ENCODE assay signal across 1 cellular context in the genomic region with DNA sequence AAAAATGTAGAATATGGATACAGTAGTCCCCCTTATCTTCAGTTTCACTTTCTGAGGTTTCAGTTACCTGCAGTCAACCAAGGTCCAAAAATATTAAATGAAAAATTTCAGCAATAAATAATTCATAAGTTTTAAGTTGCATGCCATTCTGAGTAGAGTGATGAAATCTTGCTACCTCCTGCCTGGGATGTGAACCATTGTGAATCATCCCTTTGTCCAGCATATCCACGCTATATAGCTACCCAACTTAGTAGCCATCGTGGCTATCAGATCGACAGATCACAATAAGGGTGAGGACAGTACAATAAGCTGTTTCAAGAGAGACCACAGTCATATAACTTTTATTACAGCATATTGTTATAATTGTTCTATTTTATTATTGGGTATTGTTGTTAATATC.
TF ChIP-seq lines count a peak whose summit lies in the region.

No MANE protein-coding gene starts in this region.

TF ChIP-seq in SK-N-SH, 30 proteins besides CTCF, POLR2A, EP300 and RAD21 (continued from another document):
- TF ChIP-seq, protein P1, sequence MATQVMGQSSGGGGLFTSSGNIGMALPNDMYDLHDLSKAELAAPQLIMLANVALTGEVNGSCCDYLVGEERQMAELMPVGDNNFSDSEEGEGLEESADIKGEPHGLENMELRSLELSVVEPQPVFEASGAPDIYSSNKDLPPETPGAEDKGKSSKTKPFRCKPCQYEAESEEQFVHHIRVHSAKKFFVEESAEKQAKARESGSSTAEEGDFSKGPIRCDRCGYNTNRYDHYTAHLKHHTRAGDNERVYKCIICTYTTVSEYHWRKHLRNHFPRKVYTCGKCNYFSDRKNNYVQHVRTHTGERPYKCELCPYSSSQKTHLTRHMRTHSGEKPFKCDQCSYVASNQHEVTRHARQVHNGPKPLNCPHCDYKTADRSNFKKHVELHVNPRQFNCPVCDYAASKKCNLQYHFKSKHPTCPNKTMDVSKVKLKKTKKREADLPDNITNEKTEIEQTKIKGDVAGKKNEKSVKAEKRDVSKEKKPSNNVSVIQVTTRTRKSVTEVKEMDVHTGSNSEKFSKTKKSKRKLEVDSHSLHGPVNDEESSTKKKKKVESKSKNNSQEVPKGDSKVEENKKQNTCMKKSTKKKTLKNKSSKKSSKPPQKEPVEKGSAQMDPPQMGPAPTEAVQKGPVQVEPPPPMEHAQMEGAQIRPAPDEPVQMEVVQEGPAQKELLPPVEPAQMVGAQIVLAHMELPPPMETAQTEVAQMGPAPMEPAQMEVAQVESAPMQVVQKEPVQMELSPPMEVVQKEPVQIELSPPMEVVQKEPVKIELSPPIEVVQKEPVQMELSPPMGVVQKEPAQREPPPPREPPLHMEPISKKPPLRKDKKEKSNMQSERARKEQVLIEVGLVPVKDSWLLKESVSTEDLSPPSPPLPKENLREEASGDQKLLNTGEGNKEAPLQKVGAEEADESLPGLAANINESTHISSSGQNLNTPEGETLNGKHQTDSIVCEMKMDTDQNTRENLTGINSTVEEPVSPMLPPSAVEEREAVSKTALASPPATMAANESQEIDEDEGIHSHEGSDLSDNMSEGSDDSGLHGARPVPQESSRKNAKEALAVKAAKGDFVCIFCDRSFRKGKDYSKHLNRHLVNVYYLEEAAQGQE (IDR thresholded peaks at IDR 0.05; ENCODE audit: low read depth, low read length), result no peak
- TF ChIP-seq SIN3A (IDR thresholded peaks at IDR 0.05; ENCODE audit: borderline replicate concordance, low read depth, low read length) (no peak), MXI1 (IDR thresholded peaks at IDR 0.05; ENCODE audit: low read depth, low read length) (no peak), POLR2AphosphoS5 (IDR thresholded peaks at IDR 0.05; ENCODE audit: low read depth, low read length) (no peak), RCOR1 (IDR thresholded peaks at IDR 0.05; ENCODE audit: low read length) (no peak), USF2 (IDR thresholded peaks at IDR 0.05; ENCODE audit: borderline replicate concordance, low read depth, low read length) (no peak), EZH2phosphoT487 (IDR thresholded peaks at IDR 0.05; ENCODE audit: borderline replicate concordance, low read depth) (no peak)
TF ChIP-seq in SK-N-SH: peak in this region for 0.
